In the genomic region with DNA sequence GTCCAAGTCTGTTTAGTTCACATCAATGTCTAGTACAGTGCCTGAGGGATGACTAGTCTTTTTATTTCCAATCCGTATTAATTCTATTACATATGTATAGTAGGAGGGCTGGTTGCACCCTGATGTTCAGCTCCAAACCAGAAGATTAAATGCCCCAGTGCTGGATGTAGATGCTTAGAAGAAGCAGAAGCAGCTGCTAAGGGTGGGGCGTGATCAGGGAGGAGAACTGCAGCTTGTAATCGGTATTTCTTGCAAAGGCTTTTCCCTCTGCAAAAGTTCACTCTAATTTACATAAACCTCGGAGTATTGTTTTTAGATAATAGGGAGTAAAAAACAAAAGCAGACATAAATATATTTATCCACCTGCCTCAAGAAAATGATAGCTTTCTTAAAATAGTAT, we compare ENCODE assay signal across 8 cellular contexts.
DNase-seq lines count a peak whose midpoint lies in the region; ATAC-seq and TF ChIP-seq lines count a peak whose summit lies in the region.

No MANE protein-coding gene starts in this region.

- no peaks in the 10 kb centered on the region for H3K36me3 Mint-ChIP-seq in CD4-positive, alpha-beta T cell (ENCODE audit: low read depth)
- H3K36me3 Mint-ChIP-seq in activated naive CD8-positive, alpha-beta T cell treated with anti-CD3 and anti-CD28 coated beads, Interleukin-2, amount 50 U/mL, for 24 hours (ENCODE audit: low read depth), result no peaks in the 10 kb centered on the region

- no peaks in the 10 kb centered on the region for H3K36me3 ChIP-seq in KOPT-K1 (ENCODE audit: insufficient read depth, low read length)

- H3K9me3 ChIP-seq in CD4-positive, alpha-beta T cell (ENCODE audit: control insufficient read depth, low read length), result no peaks in the 10 kb centered on the region
- H3K9me3 ChIP-seq in KOPT-K1 (ENCODE audit: insufficient read depth, low read length, poor library complexity, severe bottlenecking), result no peaks in the 10 kb centered on the region

- peak; percentile 24 for ATAC-seq in CD4-positive, alpha-beta T cell (ENCODE audit: poor library complexity)
- peak; percentile 25 for ATAC-seq in GM19455 (IDR thresholded peaks at IDR 0.05; ENCODE audit: unreplicated experiment)
- ATAC-seq in activated naive CD8-positive, alpha-beta T cell treated with anti-CD3 and anti-CD28 coated beads, Interleukin-2, amount 50 U/mL, for 24 hours, result peak; percentile 42

- peak in 5 of 10 experiments; percentile 5 to 26 (median 13) for DNase-seq in CD4-positive, alpha-beta T cell
- DNase-seq in activated naive CD8-positive, alpha-beta T cell treated with anti-CD3 and anti-CD28 coated beads, Interleukin-2, amount 50 U/mL, for 24 hours, result peak; percentile 41
- no peak for DNase-seq in NCI-H146 (lab: John Stamatoyannopoulos, UW)
- DNase-seq in putamen (ENCODE audit: low spot score), result no peak
- DNase-seq in RKO (ENCODE audit: low spot score), result no peak
- DNase-seq in NCI-H2081 (lab: John Stamatoyannopoulos, UW), result no peak

- POLR2A ChIA-PET in CD4-positive, alpha-beta T cell (lab: Charles Lee), result interaction anchor here (0.7 to 10.6 kb wide), 20 partner anchors 8 to 207 kb away, joined by 3 to 115 read pairs (median 4); partner anchors contain the start of gene ITGA4

- H3K27me3 Mint-ChIP-seq in CD4-positive, alpha-beta T cell, result no peaks in the 10 kb centered on the region
- H3K27me3 Mint-ChIP-seq in activated naive CD8-positive, alpha-beta T cell treated with anti-CD3 and anti-CD28 coated beads, Interleukin-2, amount 50 U/mL, for 24 hours, result no peaks in the 10 kb centered on the region

- CTCF ChIA-PET in CD4-positive, alpha-beta T cell (lab: Charles Lee), result interaction anchor here (1.4 to 1.7 kb wide), 3 partner anchors 145 to 155 kb away, joined by 4 to 11 read pairs (median 4); partner anchors contain the start of gene ITGA4

- peak overlapping the region; percentile 74 for H3K4me3 Mint-ChIP-seq in CD4-positive, alpha-beta T cell
- H3K4me3 Mint-ChIP-seq in activated naive CD8-positive, alpha-beta T cell treated with anti-CD3 and anti-CD28 coated beads, Interleukin-2, amount 50 U/mL, for 24 hours, result peak overlapping the region; percentile 75

- H3K27ac ChIP-seq in CD4-positive, alpha-beta T cell (ENCODE audit: low read depth, low read length), result peak overlapping the region; percentile 64
- peak overlapping the region; percentile 97 for H3K27ac ChIP-seq in KOPT-K1 (ENCODE audit: low read depth, low read length, poor library complexity, severe bottlenecking)

- no peak for TF ChIP-seq CTCF in CD4-positive, alpha-beta T cell (IDR thresholded peaks at IDR 0.05)

- no peaks in the 10 kb centered on the region for H3K27me3 ChIP-seq in CD4-positive, alpha-beta T cell (ENCODE audit: control insufficient read depth, insufficient read depth, low read length)

- peaks cover 67% of the 10 kb centered on the region for H3K4me1 Mint-ChIP-seq in CD4-positive, alpha-beta T cell (ENCODE audit: low read depth)
- peaks cover 62% of the 10 kb centered on the region for H3K4me1 Mint-ChIP-seq in activated naive CD8-positive, alpha-beta T cell treated with anti-CD3 and anti-CD28 coated beads, Interleukin-2, amount 50 U/mL, for 24 hours

- no peaks in the 10 kb centered on the region for H3K9me3 Mint-ChIP-seq in CD4-positive, alpha-beta T cell
- no peaks in the 10 kb centered on the region for H3K9me3 Mint-ChIP-seq in activated naive CD8-positive, alpha-beta T cell treated with anti-CD3 and anti-CD28 coated beads, Interleukin-2, amount 50 U/mL, for 24 hours

- peak overlapping the region; percentile 93 for H3K27ac Mint-ChIP-seq in CD4-positive, alpha-beta T cell
- peak overlapping the region; percentile 83 for H3K27ac Mint-ChIP-seq in activated naive CD8-positive, alpha-beta T cell treated with anti-CD3 and anti-CD28 coated beads, Interleukin-2, amount 50 U/mL, for 24 hours

- intact Hi-C loops in CD4-positive, alpha-beta T cell (cut with DNase I, micrococcal nuclease), result no loop called here
